3 cellular contexts compared by ENCODE assay signal in genomic region chr17:65180752-65181236, GRCh38.
TF ChIP-seq lines count a peak whose summit lies in the region.

No MANE protein-coding gene starts in this region.

TF ChIP-seq in HEK293, 187 proteins besides CTCF, POLR2A, EP300 and RAD21:
- peak; percentile 35; the same call in 1 of the 2 replicates for TF ChIP-seq ZNF146 (tag by site-specific recombination; IDR thresholded peaks at IDR 0.05)

TF ChIP-seq in SK-N-SH treated with all-trans-retinoic acid at 6 μM for 48 hours, 23 proteins besides CTCF, POLR2A, EP300 and RAD21:
- peak; percentile 98 for TF ChIP-seq ZNF8 (CRISPR knock-in tag; IDR thresholded peaks at IDR 0.05)

TF ChIP-seq in GM12878, 131 proteins besides CTCF, POLR2A, EP300 and RAD21:
- TF ChIP-seq, protein P1, sequence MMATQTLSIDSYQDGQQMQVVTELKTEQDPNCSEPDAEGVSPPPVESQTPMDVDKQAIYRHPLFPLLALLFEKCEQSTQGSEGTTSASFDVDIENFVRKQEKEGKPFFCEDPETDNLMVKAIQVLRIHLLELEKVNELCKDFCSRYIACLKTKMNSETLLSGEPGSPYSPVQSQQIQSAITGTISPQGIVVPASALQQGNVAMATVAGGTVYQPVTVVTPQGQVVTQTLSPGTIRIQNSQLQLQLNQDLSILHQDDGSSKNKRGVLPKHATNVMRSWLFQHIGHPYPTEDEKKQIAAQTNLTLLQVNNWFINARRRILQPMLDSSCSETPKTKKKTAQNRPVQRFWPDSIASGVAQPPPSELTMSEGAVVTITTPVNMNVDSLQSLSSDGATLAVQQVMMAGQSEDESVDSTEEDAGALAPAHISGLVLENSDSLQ (IDR thresholded peaks at IDR 0.05) = peak; percentile 22; the same call in 1 of the 2 replicates
- peak; percentile 94 for TF ChIP-seq SMARCA5 (IDR thresholded peaks at IDR 0.05)
